In the genomic region with DNA sequence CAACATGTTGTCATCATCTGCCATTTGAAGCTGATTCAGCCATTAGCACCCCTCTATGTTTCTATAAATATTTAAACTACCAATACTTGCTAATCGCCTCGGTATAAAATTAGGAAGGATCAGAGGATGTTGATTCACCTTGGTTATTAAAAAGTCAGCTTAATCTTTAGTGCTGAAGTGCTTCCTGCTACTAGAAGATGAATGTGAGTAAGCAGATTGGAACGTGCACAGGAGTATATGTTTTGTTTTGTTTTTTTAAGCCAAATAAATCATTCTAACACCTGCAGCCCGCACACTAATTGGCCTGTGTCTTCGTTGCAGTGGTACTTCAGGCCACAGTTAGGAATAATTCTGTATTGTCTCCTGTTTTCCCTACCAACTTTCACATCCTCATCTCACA, we compare ENCODE assay signal across 21 cellular contexts.
DNase-seq lines count a peak whose midpoint lies in the region; ATAC-seq and TF ChIP-seq lines count a peak whose summit lies in the region.
"Had no signal": no experiment of that assay in that cellular context is flagged by ENCODE, and none has a peak within 500 bp of the region (broad histone marks: within the 10 kb centered on the region; RNA-seq: fewer than 3 reads in every experiment).

No MANE protein-coding gene starts in this region.

- intact Hi-C loops in OCI-LY7 (cut with micrococcal nuclease; ENCODE audit: unreplicated experiment): no loop called here

- H2AFZ ChIP-seq in OCI-LY7 (ENCODE audit: low read length): peak overlapping the region; percentile 9; the same call in 1 of the 2 replicates

- CTCF ChIA-PET in OCI-LY7 (lab: Charles Lee; ENCODE audit: unreplicated experiment): no interaction called here

- H3K9me3 ChIP-seq in OCI-LY7 (ENCODE audit: low read length): no peaks in the 10 kb centered on the region

- peak overlapping the region; percentile 27 for H3K27ac ChIP-seq in OCI-LY7 (ENCODE audit: low read depth, low read length, poor library complexity, severe bottlenecking)
- H3K27ac ChIP-seq: C4-2B had no signal

- H3K79me2 ChIP-seq in OCI-LY7 (ENCODE audit: insufficient read depth, low read depth, low read length): no peaks in the 10 kb centered on the region

- peaks cover 48% of the 10 kb centered on the region for H3K4me1 ChIP-seq in OCI-LY7 (ENCODE audit: insufficient read depth, low read length, poor library complexity, severe bottlenecking)

- H4K20me1 ChIP-seq in OCI-LY7 (ENCODE audit: insufficient read depth, low read length): no peaks in the 10 kb centered on the region

- DNase-seq in NCI-H2029 (lab: John Stamatoyannopoulos, UW) (peak; percentile 6), NCI-H2029 treated with DMSO at 0.1 percent for 48 hours (lab: John Stamatoyannopoulos, UW) (no peak), M059J (ENCODE audit: low read depth) (peak; percentile 12), OCI-LY7 (ENCODE audit: low spot score) (no peak), renal cortical epithelial cell (ENCODE audit: low read depth) (peak; percentile 62), AG08396 (ENCODE audit: low spot score) (no peak)
- DNase-seq: CD8-positive, alpha-beta memory T cell; DND-41; H7; KBM-7; NCI-H1436; NCI-H187 treated with DMSO at 0.1 percent for 48 hours; NCI-H446 treated with DMSO at 0.1 percent for 48 hours; NCI-H526 treated with DMSO at 0.1 percent for 48 hours; NK-92 treated with Interleukin-12 subunit alpha and Interleukin-12 subunit beta, amount 100 ng/mL, for 24 hours; T-cell had no signal

- H3K4me3 ChIP-seq in OCI-LY7 (ENCODE audit: low read depth, low read length, poor library complexity, severe bottlenecking): no peak overlapping the region
- H3K4me3 ChIP-seq: GM12878 had no signal

- TF ChIP-seq CTCF in OCI-LY7 (conservative IDR thresholded peaks at IDR 0.05; ENCODE audit: low read length): no peak

- no TSS peak for BruUV-seq in OCI-LY7 (replicated peaks; lab: Mats Ljungman, UMichigan)

- no peaks in the 10 kb centered on the region for H3K36me3 ChIP-seq in OCI-LY7 (ENCODE audit: insufficient read depth, low read length)

- peak overlapping the region; percentile 50 for H3K4me2 ChIP-seq in OCI-LY7 (ENCODE audit: low read length)

- no peaks in the 10 kb centered on the region for H3K9me2 ChIP-seq in OCI-LY7 (ENCODE audit: insufficient read depth, low read length)

- POLR2A ChIA-PET in OCI-LY7 (lab: Charles Lee): no interaction called here

- ATAC-seq in HG02884 (IDR thresholded peaks at IDR 0.05; ENCODE audit: unreplicated experiment): no peak
- ATAC-seq: GM12878, Panc1, SK-N-SH treated with all-trans-retinoic acid at 6 μM for 48 hours, T-cell had no signal

Comparison
In these comparisons a context has a peak if more than half of its experiments do, and no peak if none do; other contexts are left out.
1. DNase-seq: peak in NCI-H2029 (single experiment), M059J (single experiment) and renal cortical epithelial cell (single experiment); none in NCI-H2029 treated with DMSO at 0.1 percent for 48 hours (single experiment), OCI-LY7 (single experiment) and AG08396 (single experiment).